In genomic region chr17:56870163-56870651, GRCh38 we compare ENCODE assay signal across 12 cellular contexts. TPM values are rescaled to one million over a fixed set of nuclear protein-coding genes. Genes with fewer than 3 reads are reported as not detected.
DNase-seq lines count a peak whose midpoint lies in the region; ATAC-seq and TF ChIP-seq lines count a peak whose summit lies in the region.
"Had no signal": no experiment of that assay in that cellular context is flagged by ENCODE, and none has a peak within 500 bp of the region (broad histone marks: within the 10 kb centered on the region; RNA-seq: fewer than 3 reads in every experiment).

No MANE protein-coding gene starts in this region.

- no peak overlapping the region for H3K4me3 ChIP-seq in CD4-positive, CD25-positive, alpha-beta regulatory T cell (ENCODE audit: low read depth, low read length)
- no peak overlapping the region for H3K4me3 ChIP-seq in mucosa of descending colon
- H3K4me3 ChIP-seq: prostate gland had no signal

- H3K9me3 ChIP-seq in CD4-positive, CD25-positive, alpha-beta regulatory T cell (ENCODE audit: control insufficient read depth in 2 of 2, low read length in 2 of 2), result no peaks in the 10 kb centered on the region
- no peaks in the 10 kb centered on the region for H3K9me3 ChIP-seq in mucosa of descending colon
- H3K9me3 ChIP-seq: prostate gland had no signal

- POLR2A ChIA-PET in activated CD4-positive, alpha-beta memory T cell treated with anti-CD3 and anti-CD28 coated beads for 36 hours (lab: Charles Lee), result interaction anchor here (0.6 to 1.3 kb wide), 3 partner anchors 36 to 91 kb away, joined by 3 read pairs; partner anchors contain the start of gene COIL

- H3K27me3 ChIP-seq in CD4-positive, CD25-positive, alpha-beta regulatory T cell (ENCODE audit: control insufficient read depth, insufficient read depth, low read length), result no peaks in the 10 kb centered on the region

- no peak for ATAC-seq in CD4-positive, CD25-positive, alpha-beta regulatory T cell (ENCODE audit: low read depth in 2 of 2)
- ATAC-seq in GM18502 (IDR thresholded peaks at IDR 0.05; ENCODE audit: poor library complexity, unreplicated experiment), result peak; percentile 66
- ATAC-seq in HG02571 (IDR thresholded peaks at IDR 0.05; ENCODE audit: unreplicated experiment), result peak; percentile 73
- ATAC-seq in esophagus mucosa, result no peak
- ATAC-seq in mucosa of descending colon, result no peak

- H3K27me3 Mint-ChIP-seq in CD4-positive, CD25-positive, alpha-beta regulatory T cell, result peaks cover 13% of the 10 kb centered on the region
- peaks cover 3% of the 10 kb centered on the region for H3K27me3 Mint-ChIP-seq in activated CD4-positive, alpha-beta memory T cell treated with anti-CD3 and anti-CD28 coated beads for 36 hours

- H3K36me3 ChIP-seq in CD4-positive, CD25-positive, alpha-beta regulatory T cell (ENCODE audit: control insufficient read depth, insufficient read depth, low read length), result peaks cover 3% of the 10 kb centered on the region
- no peaks in the 10 kb centered on the region for H3K36me3 ChIP-seq in mucosa of descending colon (ENCODE audit: low read depth)
- H3K36me3 ChIP-seq: prostate gland had no signal

- H3K27ac Mint-ChIP-seq in CD4-positive, CD25-positive, alpha-beta regulatory T cell, result peak overlapping the region in 2 of 3 donors; percentile 26 to 34
- H3K27ac Mint-ChIP-seq in activated CD4-positive, alpha-beta memory T cell treated with anti-CD3 and anti-CD28 coated beads for 36 hours, result peak overlapping the region; percentile 64

- H3K4me3 Mint-ChIP-seq in CD4-positive, CD25-positive, alpha-beta regulatory T cell, result no peak overlapping the region
- no peak overlapping the region for H3K4me3 Mint-ChIP-seq in activated CD4-positive, alpha-beta memory T cell treated with anti-CD3 and anti-CD28 coated beads for 36 hours

- DNase-seq in CD4-positive, CD25-positive, alpha-beta regulatory T cell, result no peak
- peak; percentile 45 for DNase-seq in activated CD4-positive, alpha-beta memory T cell treated with anti-CD3 and anti-CD28 coated beads for 36 hours
- no peak for DNase-seq in OCI-M1 (lab: John Stamatoyannopoulos, UW)
- DNase-seq in mucosa of descending colon, result no peak
- DNase-seq in COLO668 (lab: John Stamatoyannopoulos, UW; ENCODE audit: unreplicated experiment), result no peak
- DNase-seq: activated CD4-positive, alpha-beta T cell treated with anti-CD3 and anti-CD28 coated beads for 48 hours; AML-193; midbrain had no signal

- CTCF ChIA-PET in activated CD4-positive, alpha-beta memory T cell treated with anti-CD3 and anti-CD28 coated beads for 36 hours (lab: Charles Lee), result interaction anchor here (0.6 to 2.8 kb wide), 4 partner anchors 13 to 69 kb away, joined by 3 to 11 read pairs (median 4); no protein-coding TSS in a partner anchor

- no peak for TF ChIP-seq CTCF in mucosa of descending colon (IDR thresholded peaks at IDR 0.05)

- H3K4me1 Mint-ChIP-seq in CD4-positive, CD25-positive, alpha-beta regulatory T cell, result peaks cover 0 to 4% (median 0%) of the 10 kb centered on the region in 4 donors
- H3K4me1 Mint-ChIP-seq in activated CD4-positive, alpha-beta memory T cell treated with anti-CD3 and anti-CD28 coated beads for 36 hours (ENCODE audit: low read depth), result peaks cover 9% of the 10 kb centered on the region

- H3K27ac ChIP-seq in CD4-positive, CD25-positive, alpha-beta regulatory T cell (ENCODE audit: insufficient read depth, low read length, poor library complexity, severe bottlenecking), result no peak overlapping the region
- H3K27ac ChIP-seq: prostate gland had no signal

- peaks cover 5% of the 10 kb centered on the region for H3K36me3 Mint-ChIP-seq in CD4-positive, CD25-positive, alpha-beta regulatory T cell
- H3K36me3 Mint-ChIP-seq in activated CD4-positive, alpha-beta memory T cell treated with anti-CD3 and anti-CD28 coated beads for 36 hours, result peaks cover 8% of the 10 kb centered on the region

- peaks cover 0 to 2% (median 0%) of the 10 kb centered on the region in 7 donors for H3K9me3 Mint-ChIP-seq in CD4-positive, CD25-positive, alpha-beta regulatory T cell
- no peaks in the 10 kb centered on the region for H3K9me3 Mint-ChIP-seq in activated CD4-positive, alpha-beta memory T cell treated with anti-CD3 and anti-CD28 coated beads for 36 hours

- no peaks in the 10 kb centered on the region for H3K4me1 ChIP-seq in CD4-positive, CD25-positive, alpha-beta regulatory T cell (ENCODE audit: control insufficient read depth, insufficient read depth, low read length, poor library complexity, severe bottlenecking)
- H3K4me1 ChIP-seq in mucosa of descending colon (ENCODE audit: low read depth), result no peaks in the 10 kb centered on the region
- H3K4me1 ChIP-seq: prostate gland had no signal

- intact Hi-C loops in activated CD4-positive, alpha-beta memory T cell treated with anti-CD3 and anti-CD28 coated beads for 36 hours (cut with micrococcal nuclease), result no loop called here
- intact Hi-C loops in mucosa of descending colon (cut with DNase I, micrococcal nuclease), result no loop called here

RNA-seq across cellular contexts. Expression of gene DGKE, which starts 36.3 kb away (rescaled TPM):
- total RNA-seq in CD4-positive, CD25-positive, alpha-beta regulatory T cell, result 45.5 TPM
- polyA plus RNA-seq in CD4-positive, CD25-positive, alpha-beta regulatory T cell, result 1 to 10 TPM; 6.2 to 9.5 (median 7.4) TPM
- 10 to 100 TPM; 23.3 to 25.6 TPM for total RNA-seq in activated CD4-positive, alpha-beta memory T cell treated with anti-CD3 and anti-CD28 coated beads for 36 hours
- total RNA-seq in esophagus mucosa, result 3.1 TPM
- 10 to 100 TPM in 1 of 3 donors, 1 to 10 TPM in 2; 5.8 to 22.2 (median 9.8) TPM for total RNA-seq in mucosa of descending colon

RNA-seq across cellular contexts. Expression of gene C17orf67, which starts 36.5 kb away (rescaled TPM):
- 6.2 TPM for total RNA-seq in CD4-positive, CD25-positive, alpha-beta regulatory T cell
- polyA plus RNA-seq in CD4-positive, CD25-positive, alpha-beta regulatory T cell, result 1 to 10 TPM; 1.5 to 2.4 (median 2.1) TPM
- 1 to 10 TPM; 3.6 to 3.9 TPM for total RNA-seq in activated CD4-positive, alpha-beta memory T cell treated with anti-CD3 and anti-CD28 coated beads for 36 hours
- total RNA-seq in esophagus mucosa (0.52 TPM), mucosa of descending colon (1 to 10 TPM; 1.1 to 3.4 (median 1.1) TPM)

RNA-seq across cellular contexts. Expression of gene TRIM25, which starts 43.6 kb away (rescaled TPM):
- 58.3 TPM for total RNA-seq in CD4-positive, CD25-positive, alpha-beta regulatory T cell
- 1 to 10 TPM; 4.6 to 7.8 (median 5.7) TPM for polyA plus RNA-seq in CD4-positive, CD25-positive, alpha-beta regulatory T cell
- 100 to 1,000 TPM; 106 to 126 TPM for total RNA-seq in activated CD4-positive, alpha-beta memory T cell treated with anti-CD3 and anti-CD28 coated beads for 36 hours
- total RNA-seq in esophagus mucosa (50.6 TPM), mucosa of descending colon (100 to 1,000 TPM in 2 of 3 donors, 10 to 100 TPM in 1; 76.1 to 130 (median 115) TPM)

Comparison
In these comparisons a context has a peak if more than half of its experiments do, and no peak if none do; other contexts are left out.
1. ATAC-seq: peak in GM18502 (single experiment) and HG02571 (single experiment); none in CD4-positive, CD25-positive, alpha-beta regulatory T cell (0 of 2), esophagus mucosa (single experiment) and mucosa of descending colon (single experiment).